ENCODE assay signal across 1 cellular context in genomic region chr1:55868026-55868425, GRCh38.
TF ChIP-seq lines count a peak whose summit lies in the region.

No MANE protein-coding gene starts in this region.

TF ChIP-seq in HepG2, 621 proteins besides CTCF, POLR2A, EP300 and RAD21 (continued from another document):
- TF ChIP-seq TRAFD1 (CRISPR knock-in tag; IDR thresholded peaks at IDR 0.05; ENCODE audit: borderline replicate concordance), result no peak
- TF ChIP-seq SIX1 (CRISPR knock-in tag; IDR thresholded peaks at IDR 0.05; ENCODE audit: borderline replicate concordance), result peak; percentile 17; the same call in 1 of the 2 replicates
- TF ChIP-seq CREBL2 (CRISPR knock-in tag; IDR thresholded peaks at IDR 0.05; ENCODE audit: borderline replicate concordance), result no peak
- TF ChIP-seq NFE2L2 (IDR thresholded peaks at IDR 0.05; ENCODE audit: low read length), result no peak
